Comparison of ENCODE assay signal across 20 cellular contexts in the genomic region with DNA sequence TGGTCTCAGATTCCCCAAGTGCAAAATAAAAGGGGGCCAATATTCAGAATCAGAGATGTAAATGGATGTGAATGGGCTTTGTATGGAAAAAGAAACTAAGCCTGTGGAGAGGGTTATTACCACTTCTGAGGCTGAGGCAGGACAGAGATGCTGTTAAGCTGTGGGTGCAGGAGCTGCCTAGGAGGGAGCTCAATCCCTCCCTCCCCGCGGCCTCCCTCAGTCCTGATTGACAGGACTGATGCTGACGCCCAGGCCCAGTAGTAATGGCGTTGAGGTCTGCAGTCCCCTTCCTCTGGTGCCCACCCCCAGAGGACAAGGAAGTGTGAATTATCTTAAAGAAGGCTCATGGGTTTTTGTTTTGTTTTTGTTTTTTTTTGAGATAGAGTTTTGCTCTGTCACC. TPM values are rescaled to one million over a fixed set of nuclear protein-coding genes. Genes with fewer than 3 reads are reported as not detected.
DNase-seq lines count a peak whose midpoint lies in the region; TF ChIP-seq lines count a peak whose summit lies in the region.
"Had no signal": no experiment of that assay in that cellular context is flagged by ENCODE, and none has a peak within 500 bp of the region (broad histone marks: within the 10 kb centered on the region; RNA-seq: fewer than 3 reads in every experiment).

No MANE protein-coding gene starts in this region.

- no peaks in the 10 kb centered on the region for H3K36me3 ChIP-seq in Caco-2 (ENCODE audit: control insufficient read depth, insufficient read depth, low read length)
- H3K36me3 ChIP-seq in H7 (replicated peaks; ENCODE audit: control insufficient read depth, insufficient read depth, low read length) = no peaks in the 10 kb centered on the region
- H3K36me3 ChIP-seq in endodermal cell (ENCODE audit: control insufficient read depth, insufficient read depth, low read length) = no peaks in the 10 kb centered on the region
- H3K36me3 ChIP-seq: BE2C had no signal

- no peak overlapping the region for H3K9ac ChIP-seq in endodermal cell (ENCODE audit: extremely low read depth, low read length, poor library complexity, severe bottlenecking)
- H3K9ac ChIP-seq: SK-N-SH had no signal

- DNase-seq in Caco-2 (no peak), H7 (peak; percentile 64), endodermal cell (peak; percentile 42), renal cortical epithelial cell (ENCODE audit: low read depth) (peak; percentile 33), GM10248 (ENCODE audit: extremely low spot score) (no peak), GM19240 (ENCODE audit: insufficient read length, low spot score) (no peak), NCI-H1436 treated with DMSO at 0.1 percent for 48 hours (lab: John Stamatoyannopoulos, UW) (no peak)
- DNase-seq: BE2C; CD8-positive, alpha-beta T cell; DMS79 treated with DMSO at 0.1 percent for 48 hours; HFFc6; Kasumi-1; MM.1S; NCI-H1092 treated with DMSO at 0.1 percent for 48 hours; NCI-H1694 treated with DMSO at 0.1 percent for 48 hours; NCI-H2107; NCI-H345; NCI-H69; SHP77; SK-N-SH had no signal

- BruUV-seq in Caco-2 (replicated peaks; lab: Mats Ljungman, UMichigan) = no TSS peak

- POLR2A ChIA-PET in Caco-2 (lab: Charles Lee) (no interaction called here), GM10248 (lab: Yijun Ruan, JAX) (no interaction called here)

- H3K27me3 ChIP-seq in Caco-2 (replicated peaks; ENCODE audit: control insufficient read depth, insufficient read depth, low read length) = no peaks in the 10 kb centered on the region
- H3K27me3 ChIP-seq in H7 (ENCODE audit: control insufficient read depth, insufficient read depth, low read length) = no peaks in the 10 kb centered on the region; the same call in 1 of the 2 replicates
- no peaks in the 10 kb centered on the region for H3K27me3 ChIP-seq in endodermal cell (ENCODE audit: control insufficient read depth, insufficient read depth, low read length, poor library complexity, severe bottlenecking)
- H3K27me3 ChIP-seq: BE2C had no signal

- H3K4me1 Mint-ChIP-seq in Caco-2 (ENCODE audit: low read depth, unreplicated experiment) = peaks cover 81% of the 10 kb centered on the region
- H3K4me1 Mint-ChIP-seq in endodermal cell = peaks cover 30% of the 10 kb centered on the region

- peaks cover 12% of the 10 kb centered on the region for H3K36me3 Mint-ChIP-seq in Caco-2 (ENCODE audit: insufficient read depth, unreplicated experiment)
- no peaks in the 10 kb centered on the region for H3K36me3 Mint-ChIP-seq in endodermal cell (ENCODE audit: low read depth)
- H3K36me3 Mint-ChIP-seq: CD8-positive, alpha-beta T cell had no signal

- H3K27me3 Mint-ChIP-seq in Caco-2 (ENCODE audit: insufficient read depth, unreplicated experiment) (no peaks in the 10 kb centered on the region), endodermal cell (ENCODE audit: insufficient read depth) (no peaks in the 10 kb centered on the region)

- H3K4me1 ChIP-seq in Caco-2 (peaks cover 53% of the 10 kb centered on the region), endodermal cell (ENCODE audit: control insufficient read depth, insufficient read depth, low read length) (peaks cover 10% of the 10 kb centered on the region)
- H3K4me1 ChIP-seq: BE2C had no signal

- TF ChIP-seq CTCF in Caco-2 (IDR thresholded peaks at IDR 0.05; ENCODE audit: insufficient read depth in 1 of 2, low read depth in 1 of 2, low read length in 1 of 2, severe bottlenecking in 1 of 2, unreplicated experiment in 1 of 2) (no peak), endodermal cell (conservative IDR thresholded peaks at IDR 0.05) (no peak), GM10248 (IDR thresholded peaks at IDR 0.05; ENCODE audit: control extremely low read depth, extremely low read depth, low read depth, missing control alignments) (no peak)

- intact Hi-C loops in Caco-2 (cut with micrococcal nuclease; ENCODE audit: unreplicated experiment) = no loop called here

- H3K9me3 ChIP-seq in Caco-2 = no peaks in the 10 kb centered on the region
- H3K9me3 ChIP-seq in endodermal cell (ENCODE audit: control insufficient read depth, low read length) = no peaks in the 10 kb centered on the region
- H3K9me3 ChIP-seq: BE2C, SK-N-SH had no signal

- no peak overlapping the region for H3K4me3 ChIP-seq in Caco-2 (ENCODE audit: low read depth, low read length)
- H3K4me3 ChIP-seq in H7 (ENCODE audit: insufficient read depth, low read depth, low read length) = no peak overlapping the region
- H3K4me3 ChIP-seq in endodermal cell (ENCODE audit: low read length) = no peak overlapping the region

- H3K4me3 Mint-ChIP-seq in Caco-2 (ENCODE audit: unreplicated experiment) = no peak overlapping the region
- no peak overlapping the region for H3K4me3 Mint-ChIP-seq in endodermal cell
- H3K4me3 Mint-ChIP-seq: CD8-positive, alpha-beta T cell; HFFc6 had no signal

- H3K9me3 Mint-ChIP-seq in Caco-2 (ENCODE audit: unreplicated experiment) = no peaks in the 10 kb centered on the region
- H3K9me3 Mint-ChIP-seq in endodermal cell = no peaks in the 10 kb centered on the region
- H3K9me3 Mint-ChIP-seq: CD8-positive, alpha-beta T cell; HFFc6 had no signal

- CTCF ChIA-PET in Caco-2 (lab: Charles Lee) (interaction anchor here (0.7 to 4.2 kb wide), 2 partner anchors 14 to 151 kb away, joined by 3 to 31 read pairs; no protein-coding TSS in a partner anchor), GM10248 (lab: Yijun Ruan, JAX) (interaction anchor here (1.1 to 3.3 kb wide), 4 partner anchors 11 to 76 kb away, joined by 3 to 20 read pairs (median 4); no protein-coding TSS in a partner anchor)

- H3K27ac Mint-ChIP-seq in Caco-2 (ENCODE audit: unreplicated experiment) = peak overlapping the region; percentile 67
- H3K27ac Mint-ChIP-seq in endodermal cell = no peak overlapping the region
- H3K27ac Mint-ChIP-seq: CD8-positive, alpha-beta T cell; HFFc6 had no signal

- 20 to 65% methylated on average over 1 to 4 of the region's 4 CpGs for WGBS in endodermal cell (ENCODE audit: insufficient coverage in 1 of 2, insufficient read length in 1 of 2), 2 experiments

- no peak overlapping the region for H3K27ac ChIP-seq in endodermal cell (ENCODE audit: low read depth, low read length)

RNA-seq across cellular contexts. Expression of gene PSD4, which starts 40.4 kb away (rescaled TPM):
- total RNA-seq in Caco-2 (2022) (15.5 and 18.7 TPM in 2 replicates), endodermal cell (10 to 100 TPM in 1 of 2 donors, 1 to 10 TPM in 1; 5.2 to 13.3 TPM), renal cortical epithelial cell (13.5 and 28.7 TPM in 2 replicates)
- 1.5 and 1.9 TPM in 2 replicates for total RNA-seq in H7 (2014; rRNA removed; shearing (Covaris generic))
- polyA plus RNA-seq in endodermal cell (2013, experiment 1 of 2) = 1.6 TPM
- 1.7 TPM for polyA plus RNA-seq in endodermal cell (2013, experiment 2 of 2)

Comparison
In these comparisons a context has a peak if more than half of its experiments do, and no peak if none do; other contexts are left out.
1. DNase-seq: peak in H7 (single experiment), endodermal cell (single experiment) and renal cortical epithelial cell (single experiment); none in Caco-2 (0 of 2), GM10248 (single experiment), GM19240 (single experiment) and NCI-H1436 treated with DMSO at 0.1 percent for 48 hours (single experiment).